ENCODE assay signal across 8 cellular contexts in the genomic region with DNA sequence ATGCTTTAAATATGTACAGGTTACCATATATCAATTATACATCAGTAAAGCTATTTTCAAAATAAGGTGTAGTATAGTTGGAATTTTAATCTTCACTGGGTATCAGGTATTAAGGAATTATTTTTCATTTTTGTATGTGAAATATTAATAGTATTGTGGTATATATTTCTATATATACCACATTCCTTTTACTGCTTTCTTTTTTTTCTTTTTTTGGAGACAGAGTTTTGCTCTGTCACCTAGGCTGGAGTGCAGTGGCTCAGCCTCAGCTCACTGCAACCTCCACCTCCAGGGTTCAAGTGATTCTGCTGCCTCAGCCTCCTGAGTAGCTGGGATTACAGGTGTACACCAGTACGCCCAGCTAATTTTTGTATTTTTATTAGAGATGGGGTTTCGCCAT.
"Had no signal": no experiment of that assay in that cellular context is flagged by ENCODE, and none has a peak within 500 bp of the region (broad histone marks: within the 10 kb centered on the region; RNA-seq: fewer than 3 reads in every experiment).

No MANE protein-coding gene starts in this region.

- H3K4me3 ChIP-seq: GM12878 had no signal

- DNase-seq: GDM1, GF-D8 had no signal

- FAIRE-seq: G401.6, GM12878, GM12891, GM12892, GM18507, GM19239 had no signal

- ATAC-seq: GM12878 had no signal
